In the genomic region with DNA sequence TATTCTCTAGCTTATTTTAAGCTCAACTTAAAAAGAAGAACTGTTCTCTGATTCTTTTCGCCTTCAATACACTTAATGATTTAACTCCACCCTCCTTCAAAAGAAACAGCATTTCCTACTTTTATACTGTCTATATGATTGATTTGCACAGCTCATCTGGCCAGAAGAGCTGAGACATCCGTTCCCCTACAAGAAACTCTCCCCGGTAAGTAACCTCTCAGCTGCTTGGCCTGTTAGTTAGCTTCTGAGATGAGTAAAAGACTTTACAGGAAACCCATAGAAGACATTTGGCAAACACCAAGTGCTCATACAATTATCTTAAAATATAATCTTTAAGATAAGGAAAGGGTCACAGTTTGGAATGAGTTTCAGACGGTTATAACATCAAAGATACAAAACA, we compare ENCODE assay signal across 13 cellular contexts. TPM values are rescaled to one million over a fixed set of nuclear protein-coding genes. Genes with fewer than 3 reads are reported as not detected.
A peak's percentile ranks its signal among the peaks of the same experiment; 100 is the strongest.
DNase-seq lines count a peak whose midpoint lies in the region; ATAC-seq, FAIRE-seq and TF ChIP-seq lines count a peak whose summit lies in the region.
"Had no signal": no experiment of that assay in that cellular context is flagged by ENCODE, and none has a peak within 500 bp of the region (broad histone marks: within the 10 kb centered on the region; RNA-seq: fewer than 3 reads in every experiment).

A gene (plus strand): TSS at position 163 of the 400 bp plus-strand sequence. CDS start 1,957 bp downstream, outside the sequence.

- peaks cover 52% of the 10 kb centered on the region for H3K4me1 ChIP-seq in OCI-LY3 (ENCODE audit: low read length)
- H3K4me1 ChIP-seq in small intestine (ENCODE audit: control insufficient read depth in 2 of 2, insufficient read depth in 1 of 2, low read depth in 1 of 2, low read length in 1 of 2) = no peaks in the 10 kb centered on the region
- H3K4me1 ChIP-seq in Karpas-422 (ENCODE audit: low read length) = no peaks in the 10 kb centered on the region
- H3K4me1 ChIP-seq: SJSA1 had no signal

- H3K9me3 ChIP-seq in OCI-LY3 (ENCODE audit: insufficient read depth, low read length) = no peaks in the 10 kb centered on the region
- H3K9me3 ChIP-seq in small intestine (ENCODE audit: control insufficient read depth, low read depth) = no peaks in the 10 kb centered on the region
- H3K9me3 ChIP-seq in Karpas-422 (ENCODE audit: low read length) = no peaks in the 10 kb centered on the region
- H3K9me3 ChIP-seq: SJSA1 had no signal

- H3K79me2 ChIP-seq in OCI-LY3 (ENCODE audit: low read length) (no peaks in the 10 kb centered on the region), Karpas-422 (ENCODE audit: low read length) (no peaks in the 10 kb centered on the region)

- H3K27ac ChIP-seq in OCI-LY3 (ENCODE audit: low read length) = peak within 1 kb of the TSS; percentile 53
- peak within 1 kb of the TSS; percentile 58 to 88 for H3K27ac ChIP-seq in small intestine (ENCODE audit: low read depth in 1 of 2, low read length in 1 of 2)
- H3K27ac ChIP-seq in Karpas-422 (ENCODE audit: low read length) = no peak within 1 kb of the TSS
- H3K27ac ChIP-seq: KMS-11, SJSA1 had no signal

- no peaks in the 10 kb centered on the region for H3K36me3 ChIP-seq in OCI-LY3 (replicated peaks; ENCODE audit: low read depth, low read length)
- no peaks in the 10 kb centered on the region for H3K36me3 ChIP-seq in small intestine (ENCODE audit: control insufficient read depth in 2 of 2, insufficient read depth in 2 of 2, low read length in 2 of 2)
- H3K36me3 ChIP-seq in H7 (replicated peaks; ENCODE audit: control insufficient read depth, insufficient read depth, low read length) = no peaks in the 10 kb centered on the region
- no peaks in the 10 kb centered on the region for H3K36me3 ChIP-seq in Karpas-422 (ENCODE audit: insufficient read depth, low read length)
- H3K36me3 ChIP-seq: SJSA1 had no signal

- no peaks in the 10 kb centered on the region; the same call in 1 of the 2 replicates for H4K20me1 ChIP-seq in OCI-LY3 (ENCODE audit: insufficient read depth, low read length)
- no peaks in the 10 kb centered on the region for H4K20me1 ChIP-seq in Karpas-422 (ENCODE audit: insufficient read depth, low read depth, low read length)

- peaks cover 63% of the 10 kb centered on the region for H3K27me3 ChIP-seq in OCI-LY3 (ENCODE audit: low read depth, low read length)
- no peaks in the 10 kb centered on the region for H3K27me3 ChIP-seq in small intestine (ENCODE audit: control insufficient read depth in 2 of 2, insufficient read depth in 2 of 2, low read length in 2 of 2)
- H3K27me3 ChIP-seq in H7 (ENCODE audit: control insufficient read depth, insufficient read depth, low read length) = no peaks in the 10 kb centered on the region
- H3K27me3 ChIP-seq in Karpas-422 (ENCODE audit: low read length) = 0 out of 2 replicates have a peak, but pooled peaks cover 3% of the 10 kb centered on the region
- H3K27me3 ChIP-seq: SJSA1 had no signal

- peak within 1 kb of the TSS; percentile 55 for H3K4me3 ChIP-seq in OCI-LY3 (ENCODE audit: low read length)
- no peak within 1 kb of the TSS for H3K4me3 ChIP-seq in choroid plexus epithelial cell (ENCODE audit: low read depth, low read length)
- H3K4me3 ChIP-seq in small intestine (ENCODE audit: low read depth in 1 of 2, low read length in 2 of 2) = peak within 1 kb of the TSS in 1 of 2 donors; percentile 17
- no peak within 1 kb of the TSS for H3K4me3 ChIP-seq in H7 (ENCODE audit: insufficient read depth, low read depth, low read length)
- H3K4me3 ChIP-seq in Karpas-422 (ENCODE audit: low read length) = no peak within 1 kb of the TSS
- H3K4me3 ChIP-seq: lung, SJSA1 had no signal

- 29 to 43% (median 37%) methylated on average over 4 of the region's 4 CpGs for WGBS in small intestine, 3 donors

- TF ChIP-seq CTCF in OCI-LY3 (IDR thresholded peaks at IDR 0.05; ENCODE audit: low read depth, low read length) (no peak), choroid plexus epithelial cell (conservative IDR thresholded peaks at IDR 0.05; ENCODE audit: low read depth, low read length) (no peak)

- FAIRE-seq in GM12892 (lab: Jason Lieb, UNC) (peak; percentile 88), small intestine (lab: Jason Lieb, UNC) (no peak)

- no peak within 1 kb of the TSS for H2AFZ ChIP-seq in OCI-LY3 (ENCODE audit: low read depth, low read length)
- no peak within 1 kb of the TSS for H2AFZ ChIP-seq in Karpas-422 (ENCODE audit: low read length)

- DNase-seq in GM12892 (ENCODE audit: insufficient read length) (no peak), choroid plexus epithelial cell (ENCODE audit: low read depth) (peak; percentile 17), small intestine (peak; percentile 60), H7 (no peak), Karpas-422 (no peak)
- DNase-seq: dermis blood vessel endothelial cell, DMS153, head of caudate nucleus had no signal

- peak within 1 kb of the TSS; percentile 27; the same call in 1 of the 2 replicates for H3K9ac ChIP-seq in OCI-LY3 (ENCODE audit: low read length)
- H3K9ac ChIP-seq in Karpas-422 (ENCODE audit: low read length) = no peak within 1 kb of the TSS
- H3K9ac ChIP-seq: KMS-11 had no signal

- ATAC-seq in HG03135 (IDR thresholded peaks at IDR 0.05; ENCODE audit: unreplicated experiment) = no peak

- TF ChIP-seq POLR2A in GM12892 (IDR thresholded peaks at IDR 0.05; ENCODE audit: low read depth, low read length) = no peak

- no peaks in the 10 kb centered on the region for H3K9me2 ChIP-seq in Karpas-422 (replicated peaks; ENCODE audit: insufficient read depth, low read length)

- H3K4me2 ChIP-seq in OCI-LY3 (ENCODE audit: low read length) (peak within 1 kb of the TSS; percentile 77), Karpas-422 (ENCODE audit: low read depth, low read length, poor library complexity, severe bottlenecking) (no peak within 1 kb of the TSS)
- H3K4me2 ChIP-seq: KMS-11 had no signal

RNA-seq across cellular contexts. Expression of the gene that starts here (rescaled TPM):
- 0.11 TPM for polyA plus RNA-seq in GM12892 (2012; ENCODE audit: missing spikeins)
- under 1 TPM; 0.81 to 0.94 (median 0.89) TPM for polyA plus RNA-seq in small intestine
- not detected in 2 replicates for total RNA-seq in H7 (2014; rRNA removed; shearing (Covaris generic))
- not detected in 2 replicates for total RNA-seq in Karpas-422 (2014; rRNA removed; shearing (Covaris generic); ENCODE audit: low replicate concordance)
- total RNA-seq: dermis blood vessel endothelial cell, SJSA1 had no signal

Comparison
In these comparisons a context has a peak if more than half of its experiments do, and no peak if none do; other contexts are left out.
1. Peak in DNase-seq and H3K27ac ChIP-seq in small intestine; RNA of the gene not detected or under 1 TPM.